21 cellular contexts compared by ENCODE assay signal in the genomic region with DNA sequence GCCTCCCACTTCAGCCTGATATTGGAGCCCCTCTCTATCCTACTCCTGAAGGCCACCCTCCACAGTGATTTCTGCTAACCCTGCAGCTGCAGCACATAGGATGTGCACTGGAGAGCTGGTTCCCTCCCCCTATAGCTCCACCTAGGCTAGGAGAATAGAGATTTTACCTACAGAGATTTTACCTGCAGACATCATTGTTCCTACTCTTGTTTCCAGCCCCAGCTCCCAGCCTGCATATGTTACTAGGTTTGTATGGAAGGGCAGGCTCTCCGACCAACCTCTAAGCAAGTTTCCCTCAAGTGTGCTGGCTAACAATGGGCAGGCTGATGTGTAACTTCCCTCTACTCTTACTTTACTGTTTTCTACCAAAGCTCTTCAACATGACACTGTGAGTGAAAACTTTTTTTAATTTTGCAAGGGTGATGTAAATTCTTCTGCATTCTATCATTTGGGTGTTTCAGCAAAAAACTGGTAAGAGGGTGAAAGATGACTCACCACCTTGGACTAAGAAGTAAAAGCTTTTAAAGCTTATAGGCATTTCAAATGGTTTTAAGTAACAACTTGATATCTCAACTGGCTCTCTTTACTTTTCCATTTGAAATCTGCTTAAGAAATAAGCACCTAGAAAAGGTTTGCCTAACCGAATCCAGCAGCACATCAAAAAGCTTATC.
DNase-seq lines count a peak whose midpoint lies in the region; ATAC-seq and TF ChIP-seq lines count a peak whose summit lies in the region.
"Had no signal": no experiment of that assay in that cellular context is flagged by ENCODE, and none has a peak within 500 bp of the region (broad histone marks: within the 10 kb centered on the region; RNA-seq: fewer than 3 reads in every experiment).

No MANE protein-coding gene starts in this region.

- DNase-seq in GM04503 (ENCODE audit: low read depth) (peak; percentile 30), RPMI7951 (ENCODE audit: low read depth) (peak; percentile 13), fibroblast of mammary gland (ENCODE audit: low read depth) (peak; percentile 61), retinal pigment epithelial cell (ENCODE audit: low read depth) (peak; percentile 35), midbrain (lab: John Stamatoyannopoulos, UW) (no peak), ACHN (no peak)
- DNase-seq: activated CD4-positive, CD25-positive, alpha-beta regulatory T cell treated with anti-CD3 and anti-CD28 coated beads, Interleukin-2, amount 50 U/mL, for 72 hours; activated naive CD4-positive, alpha-beta T cell treated with Interleukin-2 at 50 U/mL for 16 hours; body of pancreas; CD4-positive, CD25-positive, alpha-beta regulatory T cell; DND-41; foreskin keratinocyte; GOT3; NCI-H1105 treated with DMSO at 0.1 percent for 48 hours; retina; stimulated activated CD4-positive, alpha-beta T cell treated with anti-CD3 and anti-CD28 coated beads, Interleukin-1b, Interleukin-23, amount 100 ng/mL, for 48 hours; T-helper 17 cell; testis had no signal

- no peak overlapping the region for H3K4me3 ChIP-seq in fibroblast of mammary gland (ENCODE audit: control insufficient read depth, low read depth, low read length)
- no peak overlapping the region for H3K4me3 ChIP-seq in retinal pigment epithelial cell (ENCODE audit: low read length)
- H3K4me3 ChIP-seq: body of pancreas, lung, testis had no signal

- ATAC-seq in GM18511 (IDR thresholded peaks at IDR 0.05; ENCODE audit: unreplicated experiment) (no peak), HG03469 (IDR thresholded peaks at IDR 0.05; ENCODE audit: unreplicated experiment) (no peak)
- ATAC-seq: body of pancreas, foreskin keratinocyte, T-helper 17 cell had no signal

- in situ Hi-C loops in ACHN (cut with HindIII; ENCODE audit: low pct_ligation_motif_present, low pct_unique_long_range_greater_than_20kb, low sequenced_read_pairs): no loop called here

- TF ChIP-seq CTCF in fibroblast of mammary gland (conservative IDR thresholded peaks at IDR 0.05; ENCODE audit: control insufficient read depth, insufficient read depth, low read depth, low read length) (no peak), retinal pigment epithelial cell (conservative IDR thresholded peaks at IDR 0.05; ENCODE audit: low read depth, low read length) (no peak)

Comparison
In these comparisons a context has a peak if more than half of its experiments do, and no peak if none do; other contexts are left out.
1. DNase-seq: peak in GM04503 (single experiment), RPMI7951 (single experiment), fibroblast of mammary gland (single experiment) and retinal pigment epithelial cell (single experiment); none in midbrain (single experiment) and ACHN (single experiment).